In the genomic region with DNA sequence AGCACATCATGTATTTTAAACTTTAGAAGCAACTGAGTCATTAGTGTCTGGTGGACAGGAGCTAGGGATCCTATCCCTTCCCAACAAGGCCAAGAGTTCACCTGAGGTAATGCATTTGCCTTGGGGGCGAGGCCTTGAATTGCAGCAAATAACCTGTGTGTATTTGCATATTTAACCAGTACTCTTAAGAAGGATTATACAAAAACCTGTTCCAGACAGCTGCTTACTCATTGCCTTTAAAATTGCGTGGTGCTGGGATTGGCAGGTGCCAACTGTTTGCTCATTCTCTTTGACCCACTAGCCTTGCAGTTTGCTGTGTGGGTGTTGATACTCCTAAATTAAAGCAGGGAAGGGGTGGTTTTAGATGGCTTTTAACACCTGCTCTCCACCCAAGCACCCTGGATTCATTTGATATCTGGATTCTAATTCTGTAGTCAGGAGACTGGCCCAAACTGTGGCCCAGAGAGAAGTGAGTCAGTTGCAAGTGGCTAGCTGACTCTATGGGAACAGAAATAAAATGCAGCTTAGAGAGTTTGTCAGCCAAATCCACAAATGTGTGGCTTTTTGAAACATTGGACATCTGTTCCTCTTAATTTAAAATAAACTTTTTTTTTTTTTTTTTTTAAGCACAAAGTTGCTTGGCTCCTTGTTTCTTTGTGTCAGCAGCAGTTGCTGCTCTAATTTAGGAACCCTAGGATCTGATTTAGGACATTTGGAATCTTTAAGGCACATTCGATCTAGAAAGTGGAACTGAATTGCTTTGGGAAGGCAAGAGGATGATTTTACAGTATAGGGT, we compare ENCODE assay signal across 8 cellular contexts. TPM values are rescaled to one million over a fixed set of nuclear protein-coding genes. Genes with fewer than 3 reads are reported as not detected.
DNase-seq lines count a peak whose midpoint lies in the region; ATAC-seq, FAIRE-seq and TF ChIP-seq lines count a peak whose summit lies in the region.

No MANE protein-coding gene starts in this region.

- H3K79me2 ChIP-seq in ACC112 (ENCODE audit: control insufficient read depth, insufficient read depth, low read length, unreplicated experiment) = peaks cover 7% of the 10 kb centered on the region

- H3K27ac Mint-ChIP-seq in activated naive CD4-positive, alpha-beta T cell treated with anti-CD3 and anti-CD28 coated beads for 36 hours = peak overlapping the region; percentile 100

- H3K4me1 Mint-ChIP-seq in activated naive CD4-positive, alpha-beta T cell treated with anti-CD3 and anti-CD28 coated beads for 36 hours (ENCODE audit: low read depth) = peaks cover 82% of the 10 kb centered on the region

- DNase-seq in H54 (ENCODE audit: insufficient read length, low spot score) (no peak), NCI-H524 (lab: John Stamatoyannopoulos, UW) (peak; percentile 97 to 100), left cardiac atrium (no peak), activated gamma-delta T cell (lab: John Stamatoyannopoulos, UW) (no peak), BE2C (no peak)
- peak; percentile 79 for DNase-seq in activated naive CD4-positive, alpha-beta T cell treated with anti-CD3 and anti-CD28 coated beads for 36 hours

- H3K9me3 ChIP-seq in skeletal muscle satellite cell (replicated peaks; ENCODE audit: low read length) (no peaks in the 10 kb centered on the region), BE2C (no peaks in the 10 kb centered on the region)

- H3K9ac ChIP-seq in skeletal muscle satellite cell (ENCODE audit: low read depth, low read length) = peak overlapping the region; percentile 38

- peaks cover 29% of the 10 kb centered on the region for H3K36me3 Mint-ChIP-seq in activated naive CD4-positive, alpha-beta T cell treated with anti-CD3 and anti-CD28 coated beads for 36 hours (ENCODE audit: low read depth)

- peak; percentile 23 to 39 for ATAC-seq in left cardiac atrium

- H3K27me3 Mint-ChIP-seq in activated naive CD4-positive, alpha-beta T cell treated with anti-CD3 and anti-CD28 coated beads for 36 hours (ENCODE audit: low read depth) = peaks cover 3% of the 10 kb centered on the region

- intact Hi-C loops in activated naive CD4-positive, alpha-beta T cell treated with anti-CD3 and anti-CD28 coated beads for 36 hours (cut with micrococcal nuclease) = loop anchor here (1.0 to 5.0 kb wide), 7 partner anchors 8 to 228 kb away; a partner anchor contains a TSS
- intact Hi-C loops in left cardiac atrium (cut with DNase I) = no loop called here

- peak overlapping the region; percentile 59 for H3K4me3 Mint-ChIP-seq in activated naive CD4-positive, alpha-beta T cell treated with anti-CD3 and anti-CD28 coated beads for 36 hours

- H3K36me3 ChIP-seq in ACC112 (ENCODE audit: insufficient read depth, low read length) (peaks cover 9% of the 10 kb centered on the region), skeletal muscle satellite cell (ENCODE audit: insufficient read depth, low read length) (peaks cover 7% of the 10 kb centered on the region), BE2C (peaks cover 5% of the 10 kb centered on the region; the same call in 1 of the 2 replicates)

- H3K27me3 ChIP-seq in ACC112 (ENCODE audit: insufficient read depth, low read length) (no peaks in the 10 kb centered on the region), skeletal muscle satellite cell (ENCODE audit: control insufficient read depth, insufficient read depth, low read length) (no peaks in the 10 kb centered on the region), BE2C (no peaks in the 10 kb centered on the region)

- H3K4me1 ChIP-seq in ACC112 (ENCODE audit: control insufficient read depth, insufficient read depth, low read length, unreplicated experiment) (peaks cover 27% of the 10 kb centered on the region), skeletal muscle satellite cell (ENCODE audit: control insufficient read depth, insufficient read depth, low read length) (peaks cover 32% of the 10 kb centered on the region), BE2C (no peaks in the 10 kb centered on the region; the same call in 1 of the 2 replicates)

- peak; percentile 44 for TF ChIP-seq POLR2A in H54 (IDR thresholded peaks at IDR 0.05; ENCODE audit: low read depth, low read length)

- TF ChIP-seq CTCF in BE2C (IDR thresholded peaks at IDR 0.05; ENCODE audit: low read depth, low read length) = no peak

- CTCF ChIA-PET in activated naive CD4-positive, alpha-beta T cell treated with anti-CD3 and anti-CD28 coated beads for 36 hours (lab: Charles Lee) = interaction anchor here (0.6 to 5.1 kb wide), 8 partner anchors 8 to 100 kb away, joined by 3 to 49 read pairs (median 4); no protein-coding TSS in a partner anchor

- H3K4me3 ChIP-seq in ACC112 (ENCODE audit: low read depth, low read length) (peak overlapping the region; percentile 20; the same call in 1 of the 2 replicates), skeletal muscle satellite cell (ENCODE audit: low read length) (peak overlapping the region; percentile 33), BE2C (ENCODE audit: low read depth, low read length) (no peak overlapping the region)

- no peak overlapping the region for H2AFZ ChIP-seq in ACC112 (ENCODE audit: low read length, unreplicated experiment)

- peak overlapping the region; percentile 99 for H3K27ac ChIP-seq in ACC112 (ENCODE audit: low read depth, low read length)

- H3K4me2 ChIP-seq in skeletal muscle satellite cell (ENCODE audit: low read length) = peak overlapping the region; percentile 48

- H3K9me3 Mint-ChIP-seq in activated naive CD4-positive, alpha-beta T cell treated with anti-CD3 and anti-CD28 coated beads for 36 hours = no peaks in the 10 kb centered on the region

- no peak for FAIRE-seq in H54 (lab: Jason Lieb, UNC)

RNA-seq across cellular contexts. Expression of a gene that starts 47.0 kb away (rescaled TPM):
- 10 to 100 TPM; 15.2 to 15.4 TPM for total RNA-seq in activated naive CD4-positive, alpha-beta T cell treated with anti-CD3 and anti-CD28 coated beads for 36 hours
- 10 to 100 TPM in 1 of 2 donors, 1 to 10 TPM in 1; 8.5 to 10.5 TPM for total RNA-seq in left cardiac atrium
- total RNA-seq in skeletal muscle satellite cell (2012; rRNA removed) = 2.3 and 3.1 TPM in 2 replicates
- polyA plus RNA-seq in BE2C (2012; ENCODE audit: insufficient read depth, insufficient read length, low read depth) = 6.3 TPM

RNA-seq across cellular contexts. Expression of a gene that starts 47.1 kb away (rescaled TPM):
- 10 to 100 TPM; 42.1 to 48.5 TPM for total RNA-seq in activated naive CD4-positive, alpha-beta T cell treated with anti-CD3 and anti-CD28 coated beads for 36 hours
- 10 to 100 TPM; 19.4 to 29.9 TPM for total RNA-seq in left cardiac atrium
- 11.9 and 12.7 TPM in 2 replicates for total RNA-seq in skeletal muscle satellite cell (2012; rRNA removed)
- 30.9 TPM for polyA plus RNA-seq in BE2C (2012; ENCODE audit: insufficient read depth, insufficient read length, low read depth)

Comparison
In these comparisons a context has a peak if more than half of its experiments do, and no peak if none do; other contexts are left out.
1. DNase-seq: peak in NCI-H524 (2 of 2) and activated naive CD4-positive, alpha-beta T cell treated with anti-CD3 and anti-CD28 coated beads for 36 hours (single experiment); none in H54 (single experiment), left cardiac atrium (single experiment), activated gamma-delta T cell (single experiment) and BE2C (single experiment).